In genomic region chr6:31575335-31575901, GRCh38 we compare ENCODE assay signal across 1 cellular context.
TF ChIP-seq lines count a peak whose summit lies in the region.

TNF (plus strand) TSS chr6:31575565; CDS start chr6:31575742, 177 bp downstream.

TF ChIP-seq in WTC11, 78 proteins besides CTCF, POLR2A, EP300 and RAD21 (continued from another document):
- TF ChIP-seq E2F1 (CRISPR knock-in tag; IDR thresholded peaks at IDR 0.05) = no peak
- no peak for TF ChIP-seq ZNF671 (CRISPR knock-in tag; IDR thresholded peaks at IDR 0.05)
- TF ChIP-seq RORB (CRISPR knock-in tag; IDR thresholded peaks at IDR 0.05) = no peak
- TF ChIP-seq CREM (CRISPR knock-in tag; IDR thresholded peaks at IDR 0.05) = no peak
- TF ChIP-seq ERG (CRISPR knock-in tag; IDR thresholded peaks at IDR 0.05) = no peak
- no peak for TF ChIP-seq ZNF512 (CRISPR knock-in tag; IDR thresholded peaks at IDR 0.05; ENCODE audit: borderline replicate concordance)
- TF ChIP-seq, protein P1, sequence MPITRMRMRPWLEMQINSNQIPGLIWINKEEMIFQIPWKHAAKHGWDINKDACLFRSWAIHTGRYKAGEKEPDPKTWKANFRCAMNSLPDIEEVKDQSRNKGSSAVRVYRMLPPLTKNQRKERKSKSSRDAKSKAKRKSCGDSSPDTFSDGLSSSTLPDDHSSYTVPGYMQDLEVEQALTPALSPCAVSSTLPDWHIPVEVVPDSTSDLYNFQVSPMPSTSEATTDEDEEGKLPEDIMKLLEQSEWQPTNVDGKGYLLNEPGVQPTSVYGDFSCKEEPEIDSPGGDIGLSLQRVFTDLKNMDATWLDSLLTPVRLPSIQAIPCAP (CRISPR knock-in tag; IDR thresholded peaks at IDR 0.05) = no peak
